20 cellular contexts compared by ENCODE assay signal in the genomic region with DNA sequence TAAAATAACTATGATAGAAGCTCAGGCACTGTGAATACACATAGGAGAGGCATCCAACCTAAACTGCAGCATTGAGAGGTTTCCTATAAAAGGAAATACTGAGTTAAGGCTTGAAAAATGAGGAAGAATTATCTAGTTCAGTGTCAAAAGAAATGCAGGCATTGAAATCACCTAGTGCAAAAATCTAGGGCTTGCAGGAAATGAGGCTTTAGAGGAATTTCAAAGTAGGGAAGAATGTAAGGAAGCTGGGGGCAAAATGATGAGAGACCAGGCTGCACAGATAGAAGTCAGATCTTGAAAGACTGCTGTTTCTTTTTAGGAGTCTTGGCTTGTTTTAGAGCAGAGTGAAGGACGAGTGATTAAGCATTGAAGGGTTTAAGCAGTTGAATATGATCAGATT. TPM values are rescaled to one million over a fixed set of nuclear protein-coding genes. Genes with fewer than 3 reads are reported as not detected.
A peak's percentile ranks its signal among the peaks of the same experiment; 100 is the strongest.
DNase-seq lines count a peak whose midpoint lies in the region; ATAC-seq, FAIRE-seq and TF ChIP-seq lines count a peak whose summit lies in the region.
"Had no signal": no experiment of that assay in that cellular context is flagged by ENCODE, and none has a peak within 500 bp of the region (broad histone marks: within the 10 kb centered on the region; RNA-seq: fewer than 3 reads in every experiment).

No MANE protein-coding gene starts in this region.

- no peak overlapping the region for H2BK15ac ChIP-seq in mesenchymal stem cell (ENCODE audit: low read depth, poor library complexity, severe bottlenecking)

- no peak overlapping the region for H4K8ac ChIP-seq in mesenchymal stem cell (ENCODE audit: low read length)

- no peaks in the 10 kb centered on the region for H3K79me2 ChIP-seq in GM23338 (replicated peaks; ENCODE audit: insufficient read depth)
- no peaks in the 10 kb centered on the region for H3K79me2 ChIP-seq in astrocyte (ENCODE audit: insufficient read depth, low read length)

- H3K27me3 ChIP-seq in Caco-2 (replicated peaks; ENCODE audit: control insufficient read depth, insufficient read depth, low read length) (no peaks in the 10 kb centered on the region), GM23338 (ENCODE audit: insufficient read depth) (no peaks in the 10 kb centered on the region), astrocyte (ENCODE audit: insufficient read depth, low read length) (no peaks in the 10 kb centered on the region), mesenchymal stem cell (ENCODE audit: control insufficient read depth in 1 of 2, insufficient read depth in 1 of 2, low read length in 2 of 2) (no peaks in the 10 kb centered on the region), prostate gland (replicated peaks; ENCODE audit: insufficient read depth) (no peaks in the 10 kb centered on the region)

- ATAC-seq in GM23338 = no peak

- H4K20me1 ChIP-seq in GM23338 (replicated peaks; ENCODE audit: insufficient read depth) (no peaks in the 10 kb centered on the region), astrocyte (ENCODE audit: insufficient read depth, low read length) (no peaks in the 10 kb centered on the region)

- no TSS peak for BruUV-seq in Caco-2 (replicated peaks; lab: Mats Ljungman, UMichigan)

- no peak for FAIRE-seq in astrocyte (lab: Jason Lieb, UNC)
- FAIRE-seq: G401.6, GM12892 had no signal

- no peak overlapping the region for H2BK5ac ChIP-seq in mesenchymal stem cell (ENCODE audit: low read depth, low read length, poor library complexity, severe bottlenecking)

- H3K27ac ChIP-seq in GM23338 (ENCODE audit: low read depth) (no peak overlapping the region), astrocyte (ENCODE audit: low read depth, low read length) (no peak overlapping the region), mesenchymal stem cell (ENCODE audit: low read length, poor library complexity, severe bottlenecking) (peak overlapping the region; percentile 21), prostate gland (no peak overlapping the region)

- no peak overlapping the region for H3K9ac ChIP-seq in astrocyte (ENCODE audit: low read length)
- H3K9ac ChIP-seq in mesenchymal stem cell (ENCODE audit: low read length) = no peak overlapping the region

- no peaks in the 10 kb centered on the region for H3K4me1 Mint-ChIP-seq in Caco-2 (ENCODE audit: low read depth, unreplicated experiment)
- H3K4me1 Mint-ChIP-seq in GM23338 = peaks cover 18% of the 10 kb centered on the region; the same call in 2 of the 3 replicates
- H3K4me1 Mint-ChIP-seq in astrocyte (ENCODE audit: low read depth, unreplicated experiment) = peaks cover 13% of the 10 kb centered on the region

- H2AFZ ChIP-seq in GM23338 (no peak overlapping the region), astrocyte (ENCODE audit: low read depth, low read length) (no peak overlapping the region), mesenchymal stem cell (ENCODE audit: low read depth, low read length) (no peak overlapping the region)

- no peaks in the 10 kb centered on the region for H3K9me3 Mint-ChIP-seq in Caco-2 (ENCODE audit: unreplicated experiment)
- H3K9me3 Mint-ChIP-seq in GM23338 = no peaks in the 10 kb centered on the region
- no peaks in the 10 kb centered on the region for H3K9me3 Mint-ChIP-seq in astrocyte (ENCODE audit: unreplicated experiment)

- no peaks in the 10 kb centered on the region for H3F3A ChIP-seq in GM23338 (replicated peaks; ENCODE audit: low read depth)

- H3K79me1 ChIP-seq in mesenchymal stem cell (replicated peaks; ENCODE audit: low read length, poor library complexity, severe bottlenecking) = no peaks in the 10 kb centered on the region

- H3K4me2 ChIP-seq in GM23338 = no peak overlapping the region
- no peak overlapping the region for H3K4me2 ChIP-seq in astrocyte (ENCODE audit: low read length)
- no peak overlapping the region for H3K4me2 ChIP-seq in mesenchymal stem cell (ENCODE audit: low read length, poor library complexity, severe bottlenecking)

- H3K36me3 ChIP-seq in Caco-2 (ENCODE audit: control insufficient read depth, insufficient read depth, low read length) = no peaks in the 10 kb centered on the region
- no peaks in the 10 kb centered on the region for H3K36me3 ChIP-seq in GM23338 (ENCODE audit: insufficient read depth)
- H3K36me3 ChIP-seq in astrocyte (ENCODE audit: insufficient read depth, low read length) = no peaks in the 10 kb centered on the region
- H3K36me3 ChIP-seq in mesenchymal stem cell (ENCODE audit: control insufficient read depth in 1 of 2, insufficient read depth in 2 of 2, low read depth in 1 of 2, low read length in 2 of 2) = peaks cover 3 to 7% of the 10 kb centered on the region in 2 experiments
- H3K36me3 ChIP-seq in prostate gland = no peaks in the 10 kb centered on the region

- H3K4ac ChIP-seq in mesenchymal stem cell (ENCODE audit: low read depth in 1 of 2, low read length in 2 of 2) = no peak overlapping the region

- H3K4me1 ChIP-seq in Caco-2 (no peaks in the 10 kb centered on the region), GM23338 (ENCODE audit: insufficient read depth) (peaks cover 12% of the 10 kb centered on the region; the same call in 1 of the 2 replicates), astrocyte (ENCODE audit: insufficient read depth, low read length) (no peaks in the 10 kb centered on the region), mesenchymal stem cell (ENCODE audit: control insufficient read depth, insufficient read depth, low read depth, low read length) (no peaks in the 10 kb centered on the region), prostate gland (replicated peaks) (no peaks in the 10 kb centered on the region)

- CTCF ChIA-PET in Caco-2 (lab: Charles Lee) = no interaction called here

- no peak overlapping the region for H3K18ac ChIP-seq in mesenchymal stem cell (ENCODE audit: low read depth in 1 of 2, low read length in 2 of 2)

- H3K27me3 Mint-ChIP-seq in Caco-2 (ENCODE audit: insufficient read depth, unreplicated experiment) (no peaks in the 10 kb centered on the region), GM23338 (ENCODE audit: insufficient read depth, low read depth, poor library complexity) (no peaks in the 10 kb centered on the region), astrocyte (ENCODE audit: low read depth, unreplicated experiment) (no peaks in the 10 kb centered on the region)

- H3K9me2 ChIP-seq in GM23338 (ENCODE audit: insufficient read depth) = no peaks in the 10 kb centered on the region

- H3K36me3 Mint-ChIP-seq in Caco-2 (ENCODE audit: insufficient read depth, unreplicated experiment) = peaks cover 33% of the 10 kb centered on the region
- no peaks in the 10 kb centered on the region for H3K36me3 Mint-ChIP-seq in GM23338 (ENCODE audit: low read depth)
- H3K36me3 Mint-ChIP-seq in astrocyte (ENCODE audit: low read depth, unreplicated experiment) = peaks cover 1% of the 10 kb centered on the region

- no peak overlapping the region for H2BK120ac ChIP-seq in mesenchymal stem cell (ENCODE audit: low read depth, low read length)

- no peak for DNase-seq in Caco-2
- peak; percentile 30 for DNase-seq in GM23338 (ENCODE audit: low spot score)
- no peak for DNase-seq in astrocyte (ENCODE audit: low read depth)
- DNase-seq in mesenchymal stem cell = no peak
- no peak for DNase-seq in GM03348 (ENCODE audit: low spot score)
- no peak for DNase-seq in prostate gland (ENCODE audit: low spot score)
- no peak for DNase-seq in stimulated activated CD8-positive, alpha-beta memory T cell treated with anti-CD3 and anti-CD28 coated beads, Interleukin-4, amount 100 ng/mL, for 48 hours
- DNase-seq in T-helper 9 cell = no peak
- DNase-seq: DMS79, GOT3, NCI-H1105 treated with DMSO at 0.1 percent for 48 hours, NCI-H187, NCI-H345, NCI-H526, SHP77 treated with DMSO at 0.1 percent for 48 hours had no signal

- POLR2A ChIA-PET in Caco-2 (lab: Charles Lee) = no interaction called here

- no peak overlapping the region for H3K14ac ChIP-seq in mesenchymal stem cell (ENCODE audit: low read length in 2 of 2)

- H2BK12ac ChIP-seq in mesenchymal stem cell (ENCODE audit: low read length in 2 of 2) = no peak overlapping the region

- no peak overlapping the region for H3K23ac ChIP-seq in mesenchymal stem cell (ENCODE audit: low read length in 2 of 2)

- no peaks in the 10 kb centered on the region for H3K9me3 ChIP-seq in Caco-2
- no peaks in the 10 kb centered on the region for H3K9me3 ChIP-seq in astrocyte (ENCODE audit: insufficient read depth, low read depth, low read length)
- no peaks in the 10 kb centered on the region for H3K9me3 ChIP-seq in mesenchymal stem cell (ENCODE audit: control insufficient read depth, low read length)
- no peaks in the 10 kb centered on the region for H3K9me3 ChIP-seq in prostate gland

- no peak overlapping the region for H3K4me3 Mint-ChIP-seq in Caco-2 (ENCODE audit: unreplicated experiment)
- H3K4me3 Mint-ChIP-seq in GM23338 = no peak overlapping the region
- H3K4me3 Mint-ChIP-seq in astrocyte (ENCODE audit: unreplicated experiment) = no peak overlapping the region

- intact Hi-C loops in Caco-2 (cut with micrococcal nuclease; ENCODE audit: unreplicated experiment) (loop anchor here (10.0 kb wide), 1 partner anchor 436 kb away; no protein-coding TSS in a partner anchor), prostate gland (cut with DNase I) (no loop called here)

- H4K91ac ChIP-seq in mesenchymal stem cell (ENCODE audit: low read length) = no peak overlapping the region

- peak overlapping the region; percentile 9 for H3K27ac Mint-ChIP-seq in Caco-2 (ENCODE audit: unreplicated experiment)
- 0 out of 2 replicates have a peak overlapping the region, but pooled peaks have one; percentile 5 for H3K27ac Mint-ChIP-seq in GM23338
- H3K27ac Mint-ChIP-seq in astrocyte (ENCODE audit: unreplicated experiment) = peak overlapping the region; percentile 6

- no peak for TF ChIP-seq CTCF in Caco-2 (IDR thresholded peaks at IDR 0.05; ENCODE audit: insufficient read depth in 1 of 2, low read depth in 1 of 2, low read length in 1 of 2, severe bottlenecking in 1 of 2, unreplicated experiment in 1 of 2)
- no peak for TF ChIP-seq CTCF in GM23338 (conservative IDR thresholded peaks at IDR 0.05; ENCODE audit: low read depth in 2 of 2)
- TF ChIP-seq CTCF in astrocyte (IDR thresholded peaks at IDR 0.05; ENCODE audit: insufficient read depth, low read depth, low read length) = no peak
- no peak for TF ChIP-seq CTCF in prostate gland (IDR thresholded peaks at IDR 0.05)

- H3K4me3 ChIP-seq in Caco-2 (ENCODE audit: low read depth, low read length) = no peak overlapping the region
- no peak overlapping the region for H3K4me3 ChIP-seq in GM23338
- H3K4me3 ChIP-seq in astrocyte (ENCODE audit: insufficient read depth, low read depth, low read length) = no peak overlapping the region
- no peak overlapping the region for H3K4me3 ChIP-seq in mesenchymal stem cell (ENCODE audit: insufficient read depth in 1 of 2, low read depth in 1 of 2, low read length in 2 of 2)
- H3K4me3 ChIP-seq in prostate gland = no peak overlapping the region

- no peak overlapping the region for H2AK5ac ChIP-seq in mesenchymal stem cell (ENCODE audit: low read length, severe bottlenecking)

- 54% methylated on average over 1 of the region's 1 CpG for WGBS in mesenchymal stem cell
- WGBS in prostate gland = 59% methylated on average over 1 of the region's 1 CpG

- TF ChIP-seq POLR2A in prostate gland (IDR thresholded peaks at IDR 0.05) = no peak

RNA-seq across cellular contexts. Expression of a gene that starts 28.1 kb away (rescaled TPM):
- total RNA-seq in Caco-2 (2022) (not detected in 2 replicates), astrocyte (not detected in 2 replicates), prostate gland (not detected)
- total RNA-seq in GM23338 (2014; rRNA removed; shearing (Covaris generic)) = not detected in 2 replicates
- not detected in 2 replicates for polyA plus RNA-seq in GM23338 (2016; fragmentation: Nextera tagmentation; extraction: Ambion mirVana)
- polyA plus RNA-seq in mesenchymal stem cell (2013, experiment 1 of 2) = not detected
- polyA plus RNA-seq in mesenchymal stem cell (2013, experiment 2 of 2) = not detected
- total RNA-seq: MCF 10A, OCI-LY7, RPMI7951 had no signal

RNA-seq across cellular contexts. Expression of a gene that starts 44.0 kb away (rescaled TPM):
- total RNA-seq in Caco-2 (2022) (not detected in 2 replicates), astrocyte (not detected in 2 replicates), prostate gland (not detected)
- not detected in 2 replicates for total RNA-seq in GM23338 (2014; rRNA removed; shearing (Covaris generic))
- not detected in 2 replicates for polyA plus RNA-seq in GM23338 (2016; fragmentation: Nextera tagmentation; extraction: Ambion mirVana)
- polyA plus RNA-seq in mesenchymal stem cell (2013, experiment 1 of 2) = not detected
- not detected for polyA plus RNA-seq in mesenchymal stem cell (2013, experiment 2 of 2)
- total RNA-seq: MCF 10A, OCI-LY7, RPMI7951 had no signal

RNA-seq across cellular contexts. Expression of a gene that starts 46.7 kb away (rescaled TPM):
- not detected in 2 replicates for total RNA-seq in Caco-2 (2022)
- total RNA-seq in GM23338 (2014; rRNA removed; shearing (Covaris generic)) = not detected in 2 replicates
- not detected in 2 replicates for polyA plus RNA-seq in GM23338 (2016; fragmentation: Nextera tagmentation; extraction: Ambion mirVana)
- total RNA-seq in astrocyte = not detected in 2 replicates
- not detected for polyA plus RNA-seq in mesenchymal stem cell (2013, experiment 1 of 2)
- not detected for polyA plus RNA-seq in mesenchymal stem cell (2013, experiment 2 of 2)
- not detected for total RNA-seq in prostate gland
- total RNA-seq: MCF 10A, OCI-LY7, RPMI7951 had no signal
